In the genomic region with DNA sequence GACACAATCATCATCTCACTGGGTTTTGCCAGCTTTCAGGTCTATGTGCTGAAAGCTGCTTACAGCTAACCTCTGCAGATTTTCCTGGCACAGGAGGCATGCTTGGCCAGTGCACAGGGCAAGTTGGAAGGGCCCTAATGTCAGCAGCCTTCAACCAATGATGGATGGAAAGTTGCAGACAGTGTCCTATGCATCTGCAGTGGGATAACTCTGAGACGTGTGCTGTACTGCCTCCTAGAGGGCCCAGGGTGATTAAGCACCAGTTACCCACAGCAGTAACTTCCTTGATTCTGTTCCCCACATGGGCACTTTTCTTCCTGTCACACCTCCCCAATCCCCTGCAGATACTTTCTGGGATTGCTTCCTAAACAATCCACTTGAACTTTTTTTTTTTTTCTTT, we compare ENCODE assay signal across 9 cellular contexts. TPM values are rescaled to one million over a fixed set of nuclear protein-coding genes. Genes with fewer than 3 reads are reported as not detected.
A peak's percentile ranks its signal among the peaks of the same experiment; 100 is the strongest.
DNase-seq lines count a peak whose midpoint lies in the region; ATAC-seq and TF ChIP-seq lines count a peak whose summit lies in the region.
"Had no signal": no experiment of that assay in that cellular context is flagged by ENCODE, and none has a peak within 500 bp of the region (broad histone marks: within the 10 kb centered on the region; RNA-seq: fewer than 3 reads in every experiment).

No MANE protein-coding gene starts in this region.

- H3K36me3 Mint-ChIP-seq in glutamatergic neuron (ENCODE audit: unreplicated experiment): no peaks in the 10 kb centered on the region

- peaks cover 2% of the 10 kb centered on the region for H3K9me3 Mint-ChIP-seq in glutamatergic neuron (ENCODE audit: unreplicated experiment)
- H3K9me3 Mint-ChIP-seq: nephron had no signal

- H3K36me3 ChIP-seq in H7 (replicated peaks; ENCODE audit: control insufficient read depth, insufficient read depth, low read length) (peaks cover 11% of the 10 kb centered on the region), RWPE2 (ENCODE audit: low read depth) (peaks cover 12% of the 10 kb centered on the region), neuronal stem cell (replicated peaks in 1 of 2; ENCODE audit: control insufficient read depth in 2 of 2, insufficient read depth in 2 of 2, low read length in 2 of 2) (no peaks in the 10 kb centered on the region)

- no peak overlapping the region for H4K91ac ChIP-seq in neuronal stem cell (ENCODE audit: low read depth, low read length, poor library complexity)

- TF ChIP-seq CTCF in RWPE2 (IDR thresholded peaks at IDR 0.05; ENCODE audit: poor library complexity, severe bottlenecking) (peak; percentile 23), glutamatergic neuron (IDR thresholded peaks at IDR 0.05; ENCODE audit: partially characterized antibody, unreplicated experiment) (peak; percentile 30)

- no peak overlapping the region for H4K8ac ChIP-seq in neuronal stem cell (ENCODE audit: low read depth, low read length)

- no peak overlapping the region for H3K4me3 Mint-ChIP-seq in glutamatergic neuron (ENCODE audit: unreplicated experiment)
- H3K4me3 Mint-ChIP-seq: nephron had no signal

- no peaks in the 10 kb centered on the region for H3K4me1 ChIP-seq in RWPE2 (ENCODE audit: insufficient read depth, poor library complexity, severe bottlenecking)
- H3K4me1 ChIP-seq in neuronal stem cell (ENCODE audit: control insufficient read depth in 2 of 2, insufficient read depth in 1 of 2, low read depth in 1 of 2, low read length in 2 of 2): no peaks in the 10 kb centered on the region

- no peaks in the 10 kb centered on the region for H3K4me1 Mint-ChIP-seq in glutamatergic neuron (ENCODE audit: low read depth, unreplicated experiment)

- H3K27me3 Mint-ChIP-seq in glutamatergic neuron (ENCODE audit: unreplicated experiment): peaks cover 4% of the 10 kb centered on the region

- no peaks in the 10 kb centered on the region for H3K79me1 ChIP-seq in neuronal stem cell (ENCODE audit: low read depth, low read length)

- ATAC-seq in RWPE2 (ENCODE audit: low read depth): no peak

- H3K27ac ChIP-seq in RWPE2 (ENCODE audit: poor library complexity, severe bottlenecking) (no peak overlapping the region), neuronal stem cell (replicated peaks; ENCODE audit: low read length) (no peak overlapping the region)

- WGBS in neuronal stem cell (ENCODE audit: extremely low coverage in 2 of 2, insufficient read length in 2 of 2, insufficient replicate concordance in 1 of 2), 2 donors: no CpG with 5 or more reads among the region's 1 CpG

- H3K9me3 ChIP-seq in RWPE2 (ENCODE audit: severe bottlenecking) (no peaks in the 10 kb centered on the region), neuronal stem cell (replicated peaks in 1 of 2; ENCODE audit: control insufficient read depth in 2 of 2, insufficient read depth in 1 of 2, low read depth in 1 of 2, low read length in 2 of 2) (peaks cover 0 to 3% of the 10 kb centered on the region in 2 donors)

- no peak overlapping the region for H2BK15ac ChIP-seq in neuronal stem cell (ENCODE audit: low read length)

- H3K4me3 ChIP-seq in H7 (ENCODE audit: insufficient read depth, low read depth, low read length) (no peak overlapping the region), RWPE2 (ENCODE audit: severe bottlenecking) (no peak overlapping the region), neuronal stem cell (ENCODE audit: low read length in 2 of 2) (no peak overlapping the region)

- H2AFZ ChIP-seq in neuronal stem cell (ENCODE audit: low read length): no peak overlapping the region

- no peak overlapping the region for H2BK5ac ChIP-seq in neuronal stem cell (ENCODE audit: low read length)

- no peak overlapping the region for H3K4me2 ChIP-seq in neuronal stem cell (ENCODE audit: insufficient read depth, low read length, poor library complexity, severe bottlenecking)

- H3K23ac ChIP-seq in neuronal stem cell (ENCODE audit: low read depth, low read length, poor library complexity): no peak overlapping the region

- no peak overlapping the region for H2AK5ac ChIP-seq in neuronal stem cell (ENCODE audit: low read depth, low read length)

- no peak overlapping the region for H3K9ac ChIP-seq in neuronal stem cell (ENCODE audit: low read depth, low read length, poor library complexity)

- no peak overlapping the region for H3K18ac ChIP-seq in neuronal stem cell (ENCODE audit: low read length)

- H3K14ac ChIP-seq in neuronal stem cell (ENCODE audit: low read length): no peak overlapping the region

- H3K27ac Mint-ChIP-seq in glutamatergic neuron (ENCODE audit: unreplicated experiment): no peak overlapping the region
- H3K27ac Mint-ChIP-seq: nephron had no signal

- DNase-seq in DMS 273 (lab: John Stamatoyannopoulos, UW; ENCODE audit: unreplicated experiment): peak; percentile 40
- no peak for DNase-seq in DMS 273 treated with DMSO at 0.1 percent for 48 hours (lab: John Stamatoyannopoulos, UW)
- DNase-seq in H7: peak; percentile 83
- no peak for DNase-seq in RWPE2 (ENCODE audit: low spot score)
- DNase-seq in glutamatergic neuron: no peak
- no peak for DNase-seq in DMS114 treated with DMSO at 0.1 percent for 48 hours (lab: John Stamatoyannopoulos, UW; ENCODE audit: unreplicated experiment)
- DNase-seq in NK-92 treated with Interleukin-12 subunit alpha and Interleukin-12 subunit beta, amount 100 ng/mL, for 24 hours (lab: John Stamatoyannopoulos, UW): no peak
- no peak for DNase-seq in neuronal stem cell (ENCODE audit: low spot score)

- H3K4ac ChIP-seq in neuronal stem cell (ENCODE audit: low read length): no peak overlapping the region

- H2BK120ac ChIP-seq in neuronal stem cell (ENCODE audit: low read depth, low read length): no peak overlapping the region

- H3K27me3 ChIP-seq in H7 (ENCODE audit: control insufficient read depth, insufficient read depth, low read length): no peaks in the 10 kb centered on the region
- H3K27me3 ChIP-seq in RWPE2 (ENCODE audit: insufficient read depth, poor library complexity, severe bottlenecking): no peaks in the 10 kb centered on the region
- peaks cover 0 to 4% (median 0%) of the 10 kb centered on the region in 3 experiments for H3K27me3 ChIP-seq in neuronal stem cell (ENCODE audit: control insufficient read depth in 3 of 3, insufficient read depth in 3 of 3, low read depth in 1 of 3, low read length in 3 of 3)

- no peak overlapping the region for H2BK12ac ChIP-seq in neuronal stem cell (ENCODE audit: low read length)

RNA-seq across cellular contexts. Expression of gene OVOL2, which starts 38.6 kb away (rescaled TPM):
- total RNA-seq in H7 (2014; rRNA removed; shearing (Covaris generic)): 3.3 and 7.8 TPM in 2 replicates
- not detected for total RNA-seq in glutamatergic neuron (ENCODE audit: unreplicated experiment)
- not detected for polyA plus RNA-seq in neuronal stem cell (2013, experiment 1 of 2)
- 0.03 TPM for polyA plus RNA-seq in neuronal stem cell (2013, experiment 2 of 2)

RNA-seq across cellular contexts. Expression of gene MGME1, which starts 50.2 kb away (rescaled TPM):
- 35.5 and 42.1 TPM in 2 replicates for total RNA-seq in H7 (2014; rRNA removed; shearing (Covaris generic))
- 4.8 TPM for total RNA-seq in glutamatergic neuron (ENCODE audit: unreplicated experiment)
- 33.8 TPM for polyA plus RNA-seq in neuronal stem cell (2013, experiment 1 of 2)
- polyA plus RNA-seq in neuronal stem cell (2013, experiment 2 of 2): 33.1 TPM

RNA-seq across cellular contexts. Expression of gene SNX5, which starts 50.5 kb away (rescaled TPM):
- 134 and 163 TPM in 2 replicates for total RNA-seq in H7 (2014; rRNA removed; shearing (Covaris generic))
- total RNA-seq in glutamatergic neuron (ENCODE audit: unreplicated experiment): 43.2 TPM
- polyA plus RNA-seq in neuronal stem cell (2013, experiment 1 of 2): 99.1 TPM
- 97.4 TPM for polyA plus RNA-seq in neuronal stem cell (2013, experiment 2 of 2)

Comparison
In these comparisons a context has a peak if more than half of its experiments do, and no peak if none do; other contexts are left out.
1. DNase-seq: peak in DMS 273 (single experiment) and H7 (single experiment); none in DMS 273 treated with DMSO at 0.1 percent for 48 hours (single experiment), RWPE2 (single experiment), glutamatergic neuron (single experiment), DMS114 treated with DMSO at 0.1 percent for 48 hours (single experiment), NK-92 treated with Interleukin-12 subunit alpha and Interleukin-12 subunit beta, amount 100 ng/mL, for 24 hours (single experiment) and neuronal stem cell (single experiment).